In genomic region chr5:1445895-1446601, GRCh38 we compare ENCODE assay signal across 1 cellular context.
TF ChIP-seq lines count a peak whose summit lies in the region.

No MANE protein-coding gene starts in this region.

TF ChIP-seq in HepG2, 621 proteins besides CTCF, POLR2A, EP300 and RAD21:
- TF ChIP-seq SNRNP70 (IDR thresholded peaks at IDR 0.05; ENCODE audit: low read depth, low read length) = no peak
- TF ChIP-seq TBL1XR1 (IDR thresholded peaks at IDR 0.05; ENCODE audit: borderline replicate concordance, low read length, partially characterized antibody) = no peak
- no peak for TF ChIP-seq FOSL1 (CRISPR knock-in tag; IDR thresholded peaks at IDR 0.05; ENCODE audit: borderline replicate concordance)
- no peak for TF ChIP-seq AKNA (CRISPR knock-in tag; IDR thresholded peaks at IDR 0.05; ENCODE audit: borderline replicate concordance)
- TF ChIP-seq ZC3H4 (CRISPR knock-in tag; IDR thresholded peaks at IDR 0.05; ENCODE audit: borderline replicate concordance) = no peak
- no peak for TF ChIP-seq ZZZ3 (CRISPR knock-in tag; IDR thresholded peaks at IDR 0.05; ENCODE audit: borderline replicate concordance)
- no peak for TF ChIP-seq DMTF1 (CRISPR knock-in tag; IDR thresholded peaks at IDR 0.05)
